Comparison of ENCODE assay signal across 1 cellular context in genomic region chr20:51345601-51346101, GRCh38.
TF ChIP-seq lines count a peak whose summit lies in the region.

No MANE protein-coding gene starts in this region.

TF ChIP-seq in H1, 55 proteins besides CTCF, POLR2A, EP300 and RAD21:
- no peak for TF ChIP-seq SRF (IDR thresholded peaks at IDR 0.05; ENCODE audit: low read depth, low read length)
- TF ChIP-seq SIN3A (conservative IDR thresholded peaks at IDR 0.05 in 1 of 2, IDR thresholded peaks at IDR 0.05 in 1 of 2; ENCODE audit: low read depth in 1 of 2, low read length in 2 of 2), result no peak
- TF ChIP-seq KDM1A (IDR thresholded peaks at IDR 0.05; ENCODE audit: borderline replicate concordance, low read length), result no peak
- no peak for TF ChIP-seq CEBPB (IDR thresholded peaks at IDR 0.05; ENCODE audit: low read depth, low read length)
- no peak for TF ChIP-seq EGR1 (IDR thresholded peaks at IDR 0.05; ENCODE audit: borderline replicate concordance, low read depth, low read length)
- TF ChIP-seq CHD2 (IDR thresholded peaks at IDR 0.05; ENCODE audit: low read length), result no peak
- no peak for TF ChIP-seq JUND (IDR thresholded peaks at IDR 0.05; ENCODE audit: low read length)
- TF ChIP-seq BCL11A (IDR thresholded peaks at IDR 0.05; ENCODE audit: low read depth in 2 of 2, low read length in 2 of 2), result no peak
- TF ChIP-seq NRF1 (IDR thresholded peaks at IDR 0.05; ENCODE audit: low read depth, low read length), result no peak
- TF ChIP-seq CREB1 (IDR thresholded peaks at IDR 0.05), result no peak
